In genomic region chr9:125749287-125749935, GRCh38 we compare ENCODE assay signal across 8 cellular contexts. TPM values are rescaled to one million over a fixed set of nuclear protein-coding genes. Genes with fewer than 3 reads are reported as not detected.
DNase-seq lines count a peak whose midpoint lies in the region; ATAC-seq and TF ChIP-seq lines count a peak whose summit lies in the region.

No MANE protein-coding gene starts in this region.

- H3K4me3 ChIP-seq in right atrium auricular region: peak overlapping the region; percentile 86 to 87
- H3K4me3 ChIP-seq in astrocyte of the cerebellum (ENCODE audit: low read depth, low read length): peak overlapping the region; percentile 88
- H3K4me3 ChIP-seq in vagina: peak overlapping the region; percentile 70 to 76
- H3K4me3 ChIP-seq in upper lobe of left lung: peak overlapping the region in 2 of 4 donors; percentile 86 to 88

- H3K27me3 ChIP-seq in right atrium auricular region (no peaks in the 10 kb centered on the region), vagina (no peaks in the 10 kb centered on the region), upper lobe of left lung (no peaks in the 10 kb centered on the region)

- TF ChIP-seq EP300 in upper lobe of left lung (IDR thresholded peaks at IDR 0.05): no peak

- in situ Hi-C loops in astrocyte of the cerebellum (cut with HindIII; ENCODE audit: low sequenced_read_pairs): no loop called here

- H3K27ac ChIP-seq in right atrium auricular region (peak overlapping the region; percentile 90 to 92), vagina (peak overlapping the region; percentile 94), upper lobe of left lung (no peak overlapping the region)

- H3K9me3 ChIP-seq in right atrium auricular region (no peaks in the 10 kb centered on the region), vagina (no peaks in the 10 kb centered on the region), upper lobe of left lung (no peaks in the 10 kb centered on the region)

- H3K4me3 Mint-ChIP-seq in memory B cell: peak overlapping the region; percentile 30

- H3K36me3 ChIP-seq in right atrium auricular region: no peaks in the 10 kb centered on the region
- H3K36me3 ChIP-seq in vagina: no peaks in the 10 kb centered on the region
- no peaks in the 10 kb centered on the region for H3K36me3 ChIP-seq in upper lobe of left lung

- intact Hi-C loops in left cardiac atrium (cut with DNase I): loop anchor here in 1 of 2 donors (2.0 kb wide), 1 partner anchor 73 kb away; no protein-coding TSS in a partner anchor
- intact Hi-C loops in vagina (cut with DNase I): loop anchor here (5.0 to 10.0 kb wide), 2 partner anchors 93 to 135 kb away; no protein-coding TSS in a partner anchor

- H3K4me1 ChIP-seq in right atrium auricular region (peaks cover 0 to 33% of the 10 kb centered on the region in 2 donors), vagina (peaks cover 33% of the 10 kb centered on the region), upper lobe of left lung (peaks cover 21 to 32% (median 22%) of the 10 kb centered on the region in 4 donors)

- ATAC-seq in left cardiac atrium (no peak), memory B cell (ENCODE audit: low read depth) (no peak), upper lobe of left lung (ENCODE audit: low FRiP score in 2 of 2) (no peak)

- no peaks in the 10 kb centered on the region for H3K9me3 Mint-ChIP-seq in memory B cell

- no peak for TF ChIP-seq CTCF in right atrium auricular region (IDR thresholded peaks at IDR 0.05)
- TF ChIP-seq CTCF in astrocyte of the cerebellum (IDR thresholded peaks at IDR 0.05; ENCODE audit: low read depth, low read length, missing control alignments): no peak
- TF ChIP-seq CTCF in vagina (IDR thresholded peaks at IDR 0.05): no peak
- no peak for TF ChIP-seq CTCF in GM10248 (IDR thresholded peaks at IDR 0.05; ENCODE audit: control extremely low read depth, extremely low read depth, low read depth, missing control alignments)
- no peak for TF ChIP-seq CTCF in upper lobe of left lung (IDR thresholded peaks at IDR 0.05)

- no peak overlapping the region for H3K27ac Mint-ChIP-seq in memory B cell

- H3K27me3 Mint-ChIP-seq in memory B cell: no peaks in the 10 kb centered on the region

- TF ChIP-seq POLR2A in vagina (IDR thresholded peaks at IDR 0.05): no peak
- no peak for TF ChIP-seq POLR2A in upper lobe of left lung (IDR thresholded peaks at IDR 0.05)

- POLR2A ChIA-PET in GM10248 (lab: Yijun Ruan, JAX): no interaction called here

- CTCF ChIA-PET in GM10248 (lab: Yijun Ruan, JAX): interaction anchor here (0.6 to 2.4 kb wide), 4 partner anchors 10 to 341 kb away, joined by 3 to 7 read pairs (median 4); no protein-coding TSS in a partner anchor

- peaks cover 23% of the 10 kb centered on the region for H3K4me1 Mint-ChIP-seq in memory B cell

- DNase-seq in right atrium auricular region (ENCODE audit: low spot score): no peak
- no peak for DNase-seq in left cardiac atrium
- DNase-seq in astrocyte of the cerebellum (ENCODE audit: low read depth): no peak
- no peak for DNase-seq in memory B cell (ENCODE audit: low spot score in 2 of 2)
- DNase-seq in vagina (ENCODE audit: extremely low spot score in 2 of 2): no peak
- DNase-seq in GM10248 (ENCODE audit: extremely low spot score): no peak
- DNase-seq in upper lobe of left lung: no peak
- no peak for DNase-seq in C1 segment of cervical spinal cord (lab: John Stamatoyannopoulos, UW)

- no peaks in the 10 kb centered on the region for H3K36me3 Mint-ChIP-seq in memory B cell

- 62 to 63% methylated on average over 4 of the region's 4 CpGs for WGBS in upper lobe of left lung, 2 donors

RNA-seq across cellular contexts. Expression of gene PBX3, which starts 2.2 kb away (rescaled TPM):
- total RNA-seq in right atrium auricular region (10 to 100 TPM; 71.1 to 91.5 TPM), left cardiac atrium (10 to 100 TPM; 54.8 to 65.3 TPM), vagina (82.3 TPM), upper lobe of left lung (10 to 100 TPM; 25.7 to 57.6 (median 41.9) TPM)

RNA-seq across cellular contexts. Expression of gene MAPKAP1, which starts 42.4 kb away (rescaled TPM):
- total RNA-seq in right atrium auricular region: 10 to 100 TPM; 62.1 to 78.9 TPM
- 10 to 100 TPM; 98.0 to 98.4 TPM for total RNA-seq in left cardiac atrium
- 70.7 TPM for total RNA-seq in vagina
- 10 to 100 TPM; 60.8 to 84.0 (median 71.5) TPM for total RNA-seq in upper lobe of left lung

Comparison
In these comparisons a context has a peak if more than half of its experiments do, and no peak if none do; other contexts are left out.
1. H3K27ac ChIP-seq: peak in right atrium auricular region (2 of 2) and vagina (single experiment); none in upper lobe of left lung (0 of 4).